ENCODE assay signal across 8 cellular contexts in the genomic region with DNA sequence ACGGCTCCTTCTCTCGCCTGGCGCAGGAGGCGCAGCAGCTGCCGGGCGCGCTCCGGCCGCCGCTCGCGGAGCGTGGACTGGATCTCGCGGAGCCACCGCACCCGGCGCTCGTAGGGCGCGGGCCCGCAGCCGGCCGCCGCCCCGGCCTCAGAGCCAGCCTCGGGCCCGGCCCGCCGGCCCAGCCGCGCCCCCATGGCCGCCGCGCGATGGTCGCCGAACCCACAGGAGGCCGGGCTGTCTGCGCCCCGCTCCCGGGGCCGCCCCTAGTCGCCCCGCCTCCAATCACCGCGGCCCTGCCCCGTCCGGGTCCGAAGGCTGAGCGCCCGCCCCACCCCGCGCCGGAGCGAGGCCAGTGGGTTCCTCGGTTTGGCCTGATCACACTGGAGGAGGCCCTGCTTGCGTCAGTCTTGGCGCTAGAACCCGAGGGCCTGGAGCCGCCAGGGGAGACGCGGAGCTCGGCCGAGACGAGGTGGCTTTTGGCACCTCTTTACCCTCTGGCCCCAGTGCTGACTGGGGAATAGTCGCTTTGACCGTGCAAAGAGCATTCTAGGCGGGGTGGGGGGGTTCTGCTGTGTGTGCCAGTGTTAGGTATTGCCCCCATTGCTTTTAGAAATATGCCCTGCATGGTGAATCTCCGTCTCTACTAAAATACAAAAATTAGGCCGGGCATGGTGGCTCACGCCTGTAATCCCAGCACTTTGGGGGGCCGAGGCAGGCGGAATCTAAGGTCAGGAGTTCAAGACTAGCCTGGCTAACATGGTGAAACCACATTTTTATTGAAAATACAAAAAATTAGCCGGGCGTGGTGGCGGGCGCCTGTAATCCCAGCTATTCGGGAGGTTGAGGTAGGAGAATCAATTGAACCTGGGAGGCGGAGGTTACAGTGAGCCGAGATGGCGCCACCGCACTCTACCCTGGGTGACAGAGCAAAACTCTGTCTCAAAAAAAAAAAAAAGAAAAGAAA. TPM values are rescaled to one million over a fixed set of nuclear protein-coding genes. Genes with fewer than 3 reads are reported as not detected.
DNase-seq lines count a peak whose midpoint lies in the region; ATAC-seq and TF ChIP-seq lines count a peak whose summit lies in the region.

A gene with protein sequence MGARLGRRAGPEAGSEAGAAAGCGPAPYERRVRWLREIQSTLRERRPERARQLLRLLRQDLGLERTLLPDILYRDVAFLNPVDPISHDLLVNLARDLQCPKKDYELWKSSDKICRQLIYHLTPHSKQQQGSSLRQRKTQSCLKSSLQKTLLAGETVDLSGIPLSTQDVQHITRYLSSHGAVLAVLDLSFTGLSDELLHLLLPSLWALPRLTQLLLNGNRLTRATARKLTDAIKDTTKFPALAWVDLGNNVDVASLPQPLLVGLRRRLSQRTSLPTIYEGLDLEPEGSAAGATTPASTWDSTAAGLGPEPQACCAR (minus strand): TSS at position 228 of the 964 bp plus-strand sequence. CDS start 34 bp downstream, at position 194.

- peak within 1 kb of the TSS; percentile 78 to 84 for H3K4me3 Mint-ChIP-seq in effector memory CD8-positive, alpha-beta T cell

- peak; percentile 88 for DNase-seq in EH (ENCODE audit: low read depth)
- peak; percentile 57 for DNase-seq in LNCaP clone FGC (ENCODE audit: low read depth)
- DNase-seq in T1000 (lab: John Stamatoyannopoulos, UW), result peak; percentile 65
- DNase-seq in effector memory CD8-positive, alpha-beta T cell, result peak; percentile 8 to 13 (median 13)
- peak; percentile 81 to 97 for DNase-seq in lower leg skin (ENCODE audit: low spot score in 2 of 2)
- DNase-seq in stimulated activated CD4-positive, alpha-beta T cell treated with anti-CD3 and anti-CD28 coated beads, Interleukin-4, amount 100 ng/mL, for 24 hours, result peak; percentile 17
- DNase-seq in effector CD8-positive, alpha-beta T cell (lab: John Stamatoyannopoulos, UW), result no peak

- H3K36me3 Mint-ChIP-seq in effector memory CD8-positive, alpha-beta T cell (ENCODE audit: insufficient read depth), result no peaks in the 10 kb centered on the region

- H3K4me1 Mint-ChIP-seq in effector memory CD8-positive, alpha-beta T cell (ENCODE audit: low read depth in 2 of 2), result peaks cover 5% of the 10 kb centered on the region in 2 donors

- intact Hi-C loops in lower leg skin (cut with DNase I; ENCODE audit: low total_unique reads), result no loop called here

- TF ChIP-seq CTCF in LNCaP clone FGC (IDR thresholded peaks at IDR 0.05; ENCODE audit: control insufficient read depth, extremely low read depth, insufficient read depth) (no peak), lower leg skin (IDR thresholded peaks at IDR 0.05) (no peak)

- H3K27ac Mint-ChIP-seq in effector memory CD8-positive, alpha-beta T cell, result peak within 1 kb of the TSS in 1 of 2 donors; percentile 41

- TF ChIP-seq POLR2A in lower leg skin (IDR thresholded peaks at IDR 0.05), result no peak

- peak; percentile 73 for ATAC-seq in GM21423 (IDR thresholded peaks at IDR 0.05; ENCODE audit: unreplicated experiment)
- ATAC-seq in effector memory CD8-positive, alpha-beta T cell (replicated peaks), result peak; percentile 79

- no peaks in the 10 kb centered on the region for H3K9me3 Mint-ChIP-seq in effector memory CD8-positive, alpha-beta T cell

- 22 to 32% methylated on average over 39 to 46 of the region's 83 CpGs for WGBS in lower leg skin, 2 donors

- peaks cover 0 to 5% of the 10 kb centered on the region in 2 donors for H3K27me3 Mint-ChIP-seq in effector memory CD8-positive, alpha-beta T cell

- H3K4me3 ChIP-seq in LNCaP clone FGC (ENCODE audit: low read depth, low read length) (peak within 1 kb of the TSS; percentile 60), lower leg skin (ENCODE audit: low read depth, poor library complexity, severe bottlenecking) (peak within 1 kb of the TSS; percentile 53)

RNA-seq across cellular contexts. Expression of the gene that starts here (rescaled TPM):
- total RNA-seq in lower leg skin, result 10 to 100 TPM; 12.5 to 19.2 (median 16.5) TPM
